Comparison of ENCODE assay signal across 10 cellular contexts in the genomic region with DNA sequence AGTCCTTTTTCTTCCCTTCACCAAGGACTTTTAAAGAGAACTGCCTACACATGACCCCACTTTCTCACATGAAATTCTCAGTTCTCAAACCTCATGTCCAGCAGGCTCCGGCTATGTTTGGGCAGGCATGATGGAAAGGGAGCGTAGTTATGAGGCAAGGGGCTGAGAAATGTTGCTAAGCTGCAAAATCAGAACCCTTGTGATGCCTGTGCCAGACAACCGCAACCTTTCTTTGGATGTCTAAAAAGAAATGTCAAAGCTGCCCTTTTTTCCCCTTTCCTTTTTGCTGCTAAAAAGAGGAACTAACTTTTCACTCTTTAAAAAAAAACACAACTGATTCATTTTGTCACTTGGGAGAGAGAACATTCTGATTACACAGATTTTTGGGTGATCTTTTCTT. TPM values are rescaled to one million over a fixed set of nuclear protein-coding genes. Genes with fewer than 3 reads are reported as not detected.
DNase-seq lines count a peak whose midpoint lies in the region; ATAC-seq and TF ChIP-seq lines count a peak whose summit lies in the region.
"Had no signal": no experiment of that assay in that cellular context is flagged by ENCODE, and none has a peak within 500 bp of the region (broad histone marks: within the 10 kb centered on the region; RNA-seq: fewer than 3 reads in every experiment).

No MANE protein-coding gene starts in this region.

- peak; percentile 22 for DNase-seq in UCSD-AML1 (lab: John Stamatoyannopoulos, UW; ENCODE audit: unreplicated experiment)
- no peak for DNase-seq in activated naive CD4-positive, alpha-beta T cell (lab: John Stamatoyannopoulos, UW)
- no peak for DNase-seq in DMS79 (lab: John Stamatoyannopoulos, UW)
- no peak for DNase-seq in foreskin keratinocyte
- DNase-seq: NCI-H524 had no signal

- H3K27ac ChIP-seq in skeletal muscle tissue (ENCODE audit: low read depth, low read length) = peak overlapping the region; percentile 25
- no peak overlapping the region for H3K27ac ChIP-seq in foreskin keratinocyte
- H3K27ac ChIP-seq: epithelial cell of prostate had no signal

- no peak overlapping the region for H3K4me3 ChIP-seq in skeletal muscle tissue (ENCODE audit: low read length in 3 of 3)

- H3K27me3 ChIP-seq in skeletal muscle tissue (ENCODE audit: control insufficient read depth in 3 of 3, insufficient read depth in 3 of 3, low read length in 3 of 3) = no peaks in the 10 kb centered on the region
- H3K27me3 ChIP-seq in foreskin keratinocyte = no peaks in the 10 kb centered on the region

- no peaks in the 10 kb centered on the region for H3K9me3 ChIP-seq in skeletal muscle tissue (ENCODE audit: control insufficient read depth in 3 of 3, low read length in 3 of 3)

- ATAC-seq in GM19351 (IDR thresholded peaks at IDR 0.05; ENCODE audit: unreplicated experiment) (peak; percentile 67), HG03039 (IDR thresholded peaks at IDR 0.05; ENCODE audit: unreplicated experiment) (peak; percentile 61), HG03135 (IDR thresholded peaks at IDR 0.05; ENCODE audit: unreplicated experiment) (no peak), foreskin keratinocyte (no peak)

- peaks cover 0 to 3% (median 0%) of the 10 kb centered on the region in 3 donors for H3K4me1 ChIP-seq in skeletal muscle tissue (ENCODE audit: control insufficient read depth in 3 of 3, insufficient read depth in 3 of 3, low read length in 3 of 3)
- peaks cover 13% of the 10 kb centered on the region for H3K4me1 ChIP-seq in foreskin keratinocyte

- H3K36me3 ChIP-seq in skeletal muscle tissue (ENCODE audit: control insufficient read depth in 3 of 3, insufficient read depth in 3 of 3, low read length in 3 of 3) = no peaks in the 10 kb centered on the region

- no peak for TF ChIP-seq CTCF in foreskin keratinocyte (conservative IDR thresholded peaks at IDR 0.05)

- H3K9ac ChIP-seq in skeletal muscle tissue (ENCODE audit: low read depth in 1 of 3, low read length in 3 of 3) = no peak overlapping the region

RNA-seq across cellular contexts. Expression of gene GNB4, which starts 19.2 kb away (rescaled TPM):
- total RNA-seq in skeletal muscle tissue = 60.5 TPM
- total RNA-seq in foreskin keratinocyte = 30.7 and 32.9 TPM in 2 replicates
- 6.7 and 8.6 TPM in 2 replicates for polyA plus RNA-seq in foreskin keratinocyte

Comparison
In these comparisons a context has a peak if more than half of its experiments do, and no peak if none do; other contexts are left out.
1. ATAC-seq: peak in GM19351 (single experiment) and HG03039 (single experiment); none in HG03135 (single experiment) and foreskin keratinocyte (single experiment).